1 cellular context compared by ENCODE assay signal in genomic region chr20:31835554-31835953, GRCh38.
TF ChIP-seq lines count a peak whose summit lies in the region.

No MANE protein-coding gene starts in this region.

TF ChIP-seq in A549, 52 proteins besides CTCF, POLR2A, EP300 and RAD21:
- TF ChIP-seq ZC3H11A (IDR thresholded peaks at IDR 0.05) (no peak), JUNB (IDR thresholded peaks at IDR 0.05) (no peak), ZSCAN20 (CRISPR knock-in tag; IDR thresholded peaks at IDR 0.05) (no peak), MAZ (IDR thresholded peaks at IDR 0.05; ENCODE audit: borderline replicate concordance, low read depth, low read length) (no peak), ATOH8 (CRISPR knock-in tag; IDR thresholded peaks at IDR 0.05; ENCODE audit: low read depth) (no peak), NR3C1 (IDR thresholded peaks at IDR 0.05) (no peak), E2F6 (IDR thresholded peaks at IDR 0.05; ENCODE audit: borderline replicate concordance, low read depth) (no peak), BCL3 (IDR thresholded peaks at IDR 0.05) (no peak), POLR2AphosphoS2 (conservative IDR thresholded peaks at IDR 0.05; ENCODE audit: low read length) (no peak), USF2 (IDR thresholded peaks at IDR 0.05) (no peak), HMGXB4 (CRISPR knock-in tag; IDR thresholded peaks at IDR 0.05; ENCODE audit: borderline replicate concordance) (no peak)
